Comparison of ENCODE assay signal across 8 cellular contexts in the genomic region with DNA sequence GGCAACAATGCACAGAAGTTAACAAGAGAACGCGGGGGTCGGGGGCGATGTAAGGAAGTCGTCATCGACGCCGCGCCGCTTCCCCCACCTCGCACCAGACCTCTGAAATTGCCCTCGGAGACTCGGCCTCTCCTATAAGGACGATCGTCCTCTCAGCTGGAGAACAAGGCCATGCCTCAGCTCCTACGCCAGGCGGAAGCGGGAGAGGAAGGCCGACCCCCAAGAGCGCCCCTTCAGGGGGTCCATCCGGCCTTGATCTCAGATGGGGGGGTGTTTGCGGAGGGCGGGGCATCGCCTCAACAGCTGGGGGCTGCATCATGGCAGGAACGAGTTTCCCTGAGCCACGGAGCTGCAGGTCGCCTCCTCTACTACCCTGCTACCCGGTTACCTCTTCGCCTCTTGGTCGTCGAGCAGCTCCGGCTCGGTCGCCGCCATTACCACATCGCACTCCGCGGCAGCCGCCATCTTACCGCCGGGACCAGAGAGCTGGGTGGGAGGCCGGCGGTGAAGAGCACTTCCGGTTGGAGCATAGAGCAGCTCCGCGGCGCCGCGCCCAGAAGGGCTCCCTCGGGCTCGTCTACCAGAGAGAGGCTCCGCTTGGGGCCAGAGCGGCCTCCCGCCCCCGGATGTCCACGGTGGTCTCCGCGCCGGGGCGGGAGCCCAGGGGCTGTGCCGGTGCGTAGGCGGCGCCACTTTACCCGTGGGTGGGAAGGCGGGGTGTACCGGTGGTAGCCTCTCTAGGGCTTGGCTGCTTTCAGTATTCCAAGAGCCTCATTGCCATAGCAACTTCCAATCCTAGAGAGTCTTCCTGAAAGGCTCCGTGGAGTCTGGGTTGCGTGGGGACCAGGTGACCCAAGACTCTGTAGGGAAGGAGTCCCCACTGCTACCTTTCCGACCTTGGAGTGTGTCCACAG. TPM values are rescaled to one million over a fixed set of nuclear protein-coding genes. Genes with fewer than 3 reads are reported as not detected.
DNase-seq lines count a peak whose midpoint lies in the region; ATAC-seq and TF ChIP-seq lines count a peak whose summit lies in the region.

A gene with protein sequence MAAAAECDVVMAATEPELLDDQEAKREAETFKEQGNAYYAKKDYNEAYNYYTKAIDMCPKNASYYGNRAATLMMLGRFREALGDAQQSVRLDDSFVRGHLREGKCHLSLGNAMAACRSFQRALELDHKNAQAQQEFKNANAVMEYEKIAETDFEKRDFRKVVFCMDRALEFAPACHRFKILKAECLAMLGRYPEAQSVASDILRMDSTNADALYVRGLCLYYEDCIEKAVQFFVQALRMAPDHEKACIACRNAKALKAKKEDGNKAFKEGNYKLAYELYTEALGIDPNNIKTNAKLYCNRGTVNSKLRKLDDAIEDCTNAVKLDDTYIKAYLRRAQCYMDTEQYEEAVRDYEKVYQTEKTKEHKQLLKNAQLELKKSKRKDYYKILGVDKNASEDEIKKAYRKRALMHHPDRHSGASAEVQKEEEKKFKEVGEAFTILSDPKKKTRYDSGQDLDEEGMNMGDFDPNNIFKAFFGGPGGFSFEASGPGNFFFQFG (minus strand): TSS at position 488 of the 914 bp plus-strand sequence. CDS start 23 bp downstream, at position 465.

- no peak for TF ChIP-seq CTCF in AG09319 (IDR thresholded peaks at IDR 0.05; ENCODE audit: low read depth, low read length)
- no peak for TF ChIP-seq CTCF in kidney epithelial cell (IDR thresholded peaks at IDR 0.05; ENCODE audit: insufficient read depth, low read length, poor library complexity, severe bottlenecking)

- no peaks in the 10 kb centered on the region for H3K36me3 ChIP-seq in kidney epithelial cell (ENCODE audit: control insufficient read depth, insufficient read depth, low read length)

- ATAC-seq in GM19025 (IDR thresholded peaks at IDR 0.05; ENCODE audit: low read depth, unreplicated experiment) (peak; percentile 75), HG03280 (IDR thresholded peaks at IDR 0.05; ENCODE audit: unreplicated experiment) (peak; percentile 75)

- DNase-seq in AG09319 (ENCODE audit: extremely low read depth, low read depth) = peak; percentile 70
- peak; percentile 90 to 93 for DNase-seq in NCI-H446 (lab: John Stamatoyannopoulos, UW)
- DNase-seq in activated CD4-positive, CD25-positive, alpha-beta regulatory T cell treated with anti-CD3 and anti-CD28 coated beads, Interleukin-2, amount 50 U/mL, for 72 hours = peak; percentile 84
- peak; percentile 96 for DNase-seq in cerebellar cortex (ENCODE audit: low spot score)
- peak; percentile 47 for DNase-seq in kidney epithelial cell (ENCODE audit: low read depth)
- peak; percentile 94 for DNase-seq in stimulated activated CD4-positive, alpha-beta T cell treated with anti-CD3 and anti-CD28 coated beads, Interleukin-15, amount 100 ng/mL, for 24 hours

- H3K4me3 ChIP-seq in kidney epithelial cell (ENCODE audit: low read depth, low read length) = peak within 1 kb of the TSS; percentile 80

- no peaks in the 10 kb centered on the region for H3K27me3 ChIP-seq in kidney epithelial cell (ENCODE audit: control insufficient read depth, insufficient read depth, low read length)

RNA-seq across cellular contexts. Expression of the gene that starts here (rescaled TPM):
- total RNA-seq in kidney epithelial cell = 68.0 and 73.5 TPM in 2 replicates

Comparison
In these comparisons a context has a peak if more than half of its experiments do, and no peak if none do; other contexts are left out.
1. Peak in every context shown above with its lines: DNase-seq, ATAC-seq and H3K4me3 ChIP-seq.